Comparison of ENCODE assay signal across 8 cellular contexts in the genomic region with DNA sequence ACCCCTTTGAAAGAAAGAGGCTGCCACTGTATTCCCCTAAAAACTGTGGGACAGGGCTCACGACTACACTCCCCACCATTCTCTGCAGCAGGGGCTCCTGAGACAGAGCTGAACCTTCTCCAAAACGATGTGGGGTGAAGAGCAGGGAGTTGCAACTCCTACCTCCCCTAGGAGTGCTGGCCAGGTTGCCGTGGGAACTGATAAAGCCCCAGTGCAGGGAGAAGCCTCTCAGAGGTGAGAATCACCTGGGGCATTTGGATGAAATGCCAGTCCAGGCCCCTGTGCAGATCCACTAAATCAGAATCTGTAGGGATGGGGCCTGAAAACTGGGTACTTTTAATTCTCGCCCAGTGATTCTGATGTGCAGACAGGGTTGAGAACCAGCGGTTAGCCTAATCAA. TPM values are rescaled to one million over a fixed set of nuclear protein-coding genes. Genes with fewer than 3 reads are reported as not detected.
A peak's percentile ranks its signal among the peaks of the same experiment; 100 is the strongest.
DNase-seq lines count a peak whose midpoint lies in the region; ATAC-seq and TF ChIP-seq lines count a peak whose summit lies in the region.

No MANE protein-coding gene starts in this region.

- H3K4me3 ChIP-seq in CD4-positive, CD25-positive, alpha-beta regulatory T cell (ENCODE audit: low read depth, low read length), result peak overlapping the region; percentile 86
- H3K4me3 ChIP-seq in Karpas-422 (ENCODE audit: low read length), result peak overlapping the region; percentile 84
- H3K4me3 ChIP-seq in colonic mucosa, result peak overlapping the region; percentile 67
- peak overlapping the region; percentile 69 to 78 for H3K4me3 ChIP-seq in muscle layer of duodenum (ENCODE audit: low read depth in 1 of 2, low read length in 2 of 2)

- no peaks in the 10 kb centered on the region for H3K9me3 ChIP-seq in CD4-positive, CD25-positive, alpha-beta regulatory T cell (ENCODE audit: control insufficient read depth in 2 of 2, low read length in 2 of 2)
- H3K9me3 ChIP-seq in Karpas-422 (ENCODE audit: low read length) (no peaks in the 10 kb centered on the region), colonic mucosa (no peaks in the 10 kb centered on the region), muscle layer of duodenum (ENCODE audit: control insufficient read depth in 1 of 2, low read length in 2 of 2) (no peaks in the 10 kb centered on the region)

- intact Hi-C loops in colonic mucosa (cut with DNase I), result loop anchor here (5.0 kb wide), 1 partner anchor 221 kb away; the partner anchor contains the start of gene WDFY2

- H3K27ac ChIP-seq in CD4-positive, CD25-positive, alpha-beta regulatory T cell (ENCODE audit: insufficient read depth, low read length, poor library complexity, severe bottlenecking), result peak overlapping the region; percentile 99
- H3K27ac ChIP-seq in Karpas-422 (ENCODE audit: low read length), result no peak overlapping the region
- peak overlapping the region; percentile 99 for H3K27ac ChIP-seq in colonic mucosa
- peak overlapping the region; percentile 90 for H3K27ac ChIP-seq in muscle layer of duodenum (ENCODE audit: low read length)

- H3K9me3 Mint-ChIP-seq in CD4-positive, CD25-positive, alpha-beta regulatory T cell, result peaks cover 0 to 2% (median 0%) of the 10 kb centered on the region in 7 donors

- H3K9me2 ChIP-seq in Karpas-422 (replicated peaks; ENCODE audit: insufficient read depth, low read length), result no peaks in the 10 kb centered on the region

- no peak for ATAC-seq in CD4-positive, CD25-positive, alpha-beta regulatory T cell (ENCODE audit: low read depth in 2 of 2)
- no peak for ATAC-seq in GM18517 (IDR thresholded peaks at IDR 0.05; ENCODE audit: unreplicated experiment)

- H3K36me3 ChIP-seq in CD4-positive, CD25-positive, alpha-beta regulatory T cell (ENCODE audit: control insufficient read depth, insufficient read depth, low read length), result peaks cover 3% of the 10 kb centered on the region
- H3K36me3 ChIP-seq in Karpas-422 (ENCODE audit: insufficient read depth, low read length), result no peaks in the 10 kb centered on the region; the same call in 1 of the 2 replicates
- no peaks in the 10 kb centered on the region for H3K36me3 ChIP-seq in colonic mucosa
- H3K36me3 ChIP-seq in muscle layer of duodenum (ENCODE audit: control insufficient read depth in 1 of 2, insufficient read depth in 2 of 2, low read length in 2 of 2), result no peaks in the 10 kb centered on the region

- peak overlapping the region; percentile 80 for H3K4me2 ChIP-seq in Karpas-422 (ENCODE audit: low read depth, low read length, poor library complexity, severe bottlenecking)

- peaks cover 12 to 60% (median 35%) of the 10 kb centered on the region in 4 donors for H3K4me1 Mint-ChIP-seq in CD4-positive, CD25-positive, alpha-beta regulatory T cell

- peak overlapping the region; percentile 89 for H3K9ac ChIP-seq in Karpas-422 (ENCODE audit: low read length)
- H3K9ac ChIP-seq in colonic mucosa (ENCODE audit: low read depth in 2 of 2, low read length in 2 of 2), result peak overlapping the region; percentile 76 to 100

- peak overlapping the region; percentile 92 to 99 (median 96) for H3K4me3 Mint-ChIP-seq in CD4-positive, CD25-positive, alpha-beta regulatory T cell

- H3K27me3 ChIP-seq in CD4-positive, CD25-positive, alpha-beta regulatory T cell (ENCODE audit: control insufficient read depth, insufficient read depth, low read length), result no peaks in the 10 kb centered on the region
- H3K27me3 ChIP-seq in Karpas-422 (ENCODE audit: low read length), result no peaks in the 10 kb centered on the region
- no peaks in the 10 kb centered on the region for H3K27me3 ChIP-seq in colonic mucosa
- H3K27me3 ChIP-seq in muscle layer of duodenum (ENCODE audit: low read depth, low read length), result no peaks in the 10 kb centered on the region

- no peaks in the 10 kb centered on the region for H4K20me1 ChIP-seq in Karpas-422 (ENCODE audit: insufficient read depth, low read depth, low read length)

- H3K4me1 ChIP-seq in CD4-positive, CD25-positive, alpha-beta regulatory T cell (ENCODE audit: control insufficient read depth, insufficient read depth, low read length, poor library complexity, severe bottlenecking), result peaks cover 38% of the 10 kb centered on the region
- H3K4me1 ChIP-seq in Karpas-422 (ENCODE audit: low read length) (peaks cover 40% of the 10 kb centered on the region), colonic mucosa (peaks cover 13% of the 10 kb centered on the region), muscle layer of duodenum (ENCODE audit: control insufficient read depth in 1 of 2, insufficient read depth in 2 of 2, low read length in 2 of 2) (peaks cover 11 to 21% of the 10 kb centered on the region in 2 donors)

- peaks cover 6% of the 10 kb centered on the region for H3K27me3 Mint-ChIP-seq in CD4-positive, CD25-positive, alpha-beta regulatory T cell

- TF ChIP-seq CTCF in colonic mucosa (IDR thresholded peaks at IDR 0.05), result no peak

- H3K36me3 Mint-ChIP-seq in CD4-positive, CD25-positive, alpha-beta regulatory T cell, result no peaks in the 10 kb centered on the region

- peak overlapping the region; percentile 99 to 100 (median 100) for H3K27ac Mint-ChIP-seq in CD4-positive, CD25-positive, alpha-beta regulatory T cell

- H3K79me2 ChIP-seq in Karpas-422 (ENCODE audit: low read length), result no peaks in the 10 kb centered on the region

- H2AFZ ChIP-seq in Karpas-422 (ENCODE audit: low read length), result peak overlapping the region; percentile 67; the same call in 1 of the 2 replicates

- no peak for DNase-seq in CD4-positive, CD25-positive, alpha-beta regulatory T cell
- DNase-seq in Karpas-422, result no peak
- DNase-seq in colonic mucosa, result peak; percentile 36
- no peak for DNase-seq in NCI-H2029 treated with DMSO at 0.1 percent for 48 hours (lab: John Stamatoyannopoulos, UW)
- no peak for DNase-seq in ureter (ENCODE audit: low spot score)
- no peak for DNase-seq in MV-4-11 (lab: John Stamatoyannopoulos, UW)

RNA-seq across cellular contexts. Expression of gene DHRS12, which starts 0.9 kb away (rescaled TPM):
- total RNA-seq in CD4-positive, CD25-positive, alpha-beta regulatory T cell, result 25.9 TPM
- polyA plus RNA-seq in CD4-positive, CD25-positive, alpha-beta regulatory T cell, result 10 to 100 TPM; 31.3 to 42.9 (median 35.4) TPM
- total RNA-seq in Karpas-422 (2014; rRNA removed; shearing (Covaris generic); ENCODE audit: low replicate concordance), result 9.7 and 10.9 TPM in 2 replicates
- total RNA-seq in colonic mucosa, result 10 to 100 TPM in 1 of 2 donors, 1 to 10 TPM in 1; 6.6 to 12.4 TPM
- total RNA-seq in ureter, result 23.3 TPM

RNA-seq across cellular contexts. Expression of gene TMEM272, which starts 42.0 kb away (rescaled TPM):
- 3.3 TPM for total RNA-seq in CD4-positive, CD25-positive, alpha-beta regulatory T cell
- under 1 TPM in 3 of 4 donors, not detected in 1; 0.13 to 0.49 (median 0.16) TPM for polyA plus RNA-seq in CD4-positive, CD25-positive, alpha-beta regulatory T cell
- total RNA-seq in Karpas-422 (2014; rRNA removed; shearing (Covaris generic); ENCODE audit: low replicate concordance), result 0.15 TPM in 1 of 2 replicates, not detected in the other
- total RNA-seq in colonic mucosa, result under 1 TPM in 1 of 2 donors, not detected in 1; 0.12 TPM
- not detected for total RNA-seq in ureter

RNA-seq across cellular contexts. Expression of gene CCDC70, which starts 58.8 kb away (rescaled TPM):
- total RNA-seq in CD4-positive, CD25-positive, alpha-beta regulatory T cell, result not detected
- polyA plus RNA-seq in CD4-positive, CD25-positive, alpha-beta regulatory T cell, result not detected
- total RNA-seq in Karpas-422 (2014; rRNA removed; shearing (Covaris generic); ENCODE audit: low replicate concordance), result not detected in 2 replicates
- total RNA-seq in colonic mucosa (not detected), ureter (not detected)
